7 cellular contexts compared by ENCODE assay signal in the genomic region with DNA sequence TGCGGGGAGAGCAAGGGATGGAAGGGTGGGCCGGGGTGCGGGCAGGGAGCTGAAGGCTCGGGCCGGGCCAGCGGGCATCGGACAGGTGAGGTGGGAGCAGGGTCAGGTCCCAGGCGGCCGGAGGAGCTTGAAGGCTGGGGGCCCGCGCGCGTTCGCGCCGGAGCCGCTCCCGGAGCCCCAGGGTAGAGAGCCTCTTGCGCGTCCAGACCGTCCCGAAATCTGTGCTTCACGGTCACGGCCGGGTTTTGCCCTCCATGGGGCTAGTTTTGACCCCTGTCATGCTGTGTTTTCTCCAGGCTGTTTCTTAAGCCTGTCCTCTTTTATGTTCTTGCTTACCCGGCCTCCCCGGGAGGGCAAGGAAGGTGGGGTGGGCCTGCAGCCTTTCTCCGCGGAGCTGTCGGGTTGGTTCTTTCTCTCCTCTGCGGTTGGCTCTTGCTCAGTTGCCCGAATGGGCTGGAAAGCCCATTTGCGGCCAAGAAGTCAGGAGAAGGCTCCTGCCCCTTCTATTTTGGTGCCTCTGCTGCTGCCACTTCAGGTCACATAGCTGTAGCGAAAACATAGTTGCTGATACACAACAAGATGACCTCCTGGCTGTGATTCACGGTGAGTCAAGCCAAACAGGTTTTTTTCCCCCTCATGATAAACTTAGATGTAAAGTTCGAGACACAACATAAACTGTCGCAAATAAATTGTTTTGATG. TPM values are rescaled to one million over a fixed set of nuclear protein-coding genes. Genes with fewer than 3 reads are reported as not detected.
A peak's percentile ranks its signal among the peaks of the same experiment; 100 is the strongest.
DNase-seq lines count a peak whose midpoint lies in the region; ATAC-seq and TF ChIP-seq lines count a peak whose summit lies in the region.

No MANE protein-coding gene starts in this region.

- H3K4me3 ChIP-seq in GM12875 (ENCODE audit: low read depth, low read length) = peak overlapping the region; percentile 90
- peak overlapping the region; percentile 81 for H3K4me3 ChIP-seq in fibroblast of the aortic adventitia (ENCODE audit: low read depth, low read length)

- TF ChIP-seq CTCF in GM12875 (IDR thresholded peaks at IDR 0.05; ENCODE audit: borderline replicate concordance, insufficient read depth, low read depth, low read length) = no peak
- TF ChIP-seq CTCF in fibroblast of the aortic adventitia (IDR thresholded peaks at IDR 0.05; ENCODE audit: insufficient read depth, low read length) = no peak
- TF ChIP-seq CTCF in nephron (IDR thresholded peaks at IDR 0.05; ENCODE audit: unreplicated experiment in 3 of 3) = no peak

- peak; percentile 16 for DNase-seq in HuH-7 (ENCODE audit: low spot score)
- peak; percentile 9 for DNase-seq in activated T-cell treated with anti-CD3 and anti-CD28 coated beads for 4 hours
- DNase-seq in fibroblast of the aortic adventitia (ENCODE audit: low read depth) = peak; percentile 26
- no peak for DNase-seq in H4 (ENCODE audit: low spot score)

- H3K9me3 Mint-ChIP-seq in nephron = no peaks in the 10 kb centered on the region

- H3K27me3 Mint-ChIP-seq in nephron (ENCODE audit: low read depth) = no peaks in the 10 kb centered on the region

- H3K27ac Mint-ChIP-seq in nephron = peak overlapping the region in 2 of 3 experiments; percentile 75 to 87

- peak; percentile 35 for ATAC-seq in GM21786 (IDR thresholded peaks at IDR 0.05; ENCODE audit: unreplicated experiment)

- peak overlapping the region; percentile 96 to 98 (median 97) for H3K4me3 Mint-ChIP-seq in nephron

- peaks cover 16% of the 10 kb centered on the region for H3K4me1 Mint-ChIP-seq in nephron

- H3K36me3 Mint-ChIP-seq in nephron (ENCODE audit: low read depth) = no peaks in the 10 kb centered on the region

RNA-seq across cellular contexts. Expression of a gene that starts 0.7 kb away (rescaled TPM):
- 5.7 and 25.0 TPM in 2 replicates for total RNA-seq in fibroblast of the aortic adventitia (ENCODE audit: low replicate concordance)
- 23.0 and 27.0 TPM in 2 replicates for total RNA-seq in H4 (2014; rRNA removed; shearing (Covaris generic))

RNA-seq across cellular contexts. Expression of a gene that starts 49.8 kb away (rescaled TPM):
- 24.9 and 43.7 TPM in 2 replicates for total RNA-seq in fibroblast of the aortic adventitia (ENCODE audit: low replicate concordance)
- total RNA-seq in H4 (2014; rRNA removed; shearing (Covaris generic)) = 40.1 and 42.5 TPM in 2 replicates
